8 cellular contexts compared by ENCODE assay signal in genomic region chr9:123544007-123544827, GRCh38.
DNase-seq lines count a peak whose midpoint lies in the region; ATAC-seq, FAIRE-seq and TF ChIP-seq lines count a peak whose summit lies in the region.

No MANE protein-coding gene starts in this region.

- CTCF ChIA-PET in AG04449 (lab: Yijun Ruan, JAX) (interaction anchor here (0.6 to 10.7 kb wide), 14 partner anchors 7 to 776 kb away, joined by 3 to 111 read pairs (median 4); no protein-coding TSS in a partner anchor), GM12878 (lab: Yijun Ruan, JAX) (interaction anchor here (0.6 to 8.8 kb wide), 17 partner anchors 15 to 569 kb away, joined by 3 to 124 read pairs (median 3); no protein-coding TSS in a partner anchor)

- no peak for TF ChIP-seq EP300 in GM12878 (IDR thresholded peaks at IDR 0.05; ENCODE audit: borderline replicate concordance in 1 of 2, control insufficient read depth in 1 of 2, low read depth in 2 of 2, low read length in 2 of 2)

- POLR2A ChIA-PET in AG04449 (lab: Yijun Ruan, JAX), result no interaction called here
- POLR2A ChIA-PET in GM12878 (lab: Charles Lee), result no interaction called here

- no peak overlapping the region for H2AFZ ChIP-seq in GM12878 (ENCODE audit: control insufficient read depth, low read depth, low read length)

- TF ChIP-seq CTCF in AG04449 (IDR thresholded peaks at IDR 0.05; ENCODE audit: insufficient read depth, low read length, missing control alignments), result peak; percentile 71
- peak; percentile 82 for TF ChIP-seq CTCF in GM06990 (IDR thresholded peaks at IDR 0.05; ENCODE audit: insufficient read depth, low read length, poor library complexity, severe bottlenecking)
- TF ChIP-seq CTCF in GM12878 (IDR thresholded peaks at IDR 0.05 in 2 of 3, conservative IDR thresholded peaks at IDR 0.05 in 1 of 3; ENCODE audit: control insufficient read depth in 2 of 3, extremely low read depth in 1 of 3, insufficient read depth in 1 of 3, low read depth in 3 of 3, low read length in 3 of 3), result peak; percentile 68 to 89 (median 81)

- FAIRE-seq in GM12878 (lab: Jason Lieb, UNC) (peak; percentile 97), islet of Langerhans (lab: Jason Lieb, UNC) (peak; percentile 96)

- H3K36me3 ChIP-seq in GM06990 (ENCODE audit: control insufficient read depth, insufficient read depth, low read length) (peaks cover 5% of the 10 kb centered on the region), GM12878 (ENCODE audit: control insufficient read depth in 2 of 2, insufficient read depth in 2 of 2, low read length in 1 of 2) (no peaks in the 10 kb centered on the region; a peak in 1 of 4 replicates)

- SMC1A ChIA-PET in GM12878 (lab: Charles Lee; ENCODE audit: uncharacterized antibody, unreplicated experiment), result interaction anchor here (1.1 to 5.9 kb wide), 6 partner anchors 92 to 496 kb away, joined by 3 to 68 read pairs (median 4); no protein-coding TSS in a partner anchor

- H3K4me1 ChIP-seq in GM12878 (ENCODE audit: control insufficient read depth, insufficient read depth, low read length), result no peaks in the 10 kb centered on the region

- H3K27ac ChIP-seq in GM12878 (ENCODE audit: control insufficient read depth, insufficient read depth), result no peak overlapping the region

- no peaks in the 10 kb centered on the region for H3K79me2 ChIP-seq in GM12878 (ENCODE audit: control insufficient read depth, insufficient read depth, low read length)

- DNase-seq in AG04449 (ENCODE audit: low read depth, low spot score), result no peak
- DNase-seq in GM06990 (ENCODE audit: extremely low read depth, insufficient read length), result no peak
- DNase-seq in NCI-H2171 (lab: John Stamatoyannopoulos, UW), result peak; percentile 19
- no peak for DNase-seq in GM12878 (ENCODE audit: low read depth, low spot score)
- DNase-seq in activated effector memory CD4-positive, alpha-beta T cell treated with anti-CD3 and anti-CD28 coated beads, Interleukin-2, amount 50 U/mL, for 16 hours, result no peak
- DNase-seq in kidney glomerular epithelial cell (lab: John Stamatoyannopoulos, UW), result no peak

- no peak overlapping the region for H3K9ac ChIP-seq in GM12878 (ENCODE audit: control insufficient read depth, insufficient read depth, low read length)

- H3K4me3 ChIP-seq in AG04449 (ENCODE audit: low read depth, low read length), result no peak overlapping the region
- H3K4me3 ChIP-seq in GM06990 (replicated peaks; ENCODE audit: low read depth, low read length), result no peak overlapping the region
- no peak overlapping the region for H3K4me3 ChIP-seq in GM12878

- no peaks in the 10 kb centered on the region for H4K20me1 ChIP-seq in GM12878 (ENCODE audit: control insufficient read depth, insufficient read depth)

- ATAC-seq in GM12878 (peak; percentile 65), GM21737 (IDR thresholded peaks at IDR 0.05; ENCODE audit: unreplicated experiment) (no peak)

- in situ Hi-C loops in GM12878 (cut with MboI), result no loop called here

- no peaks in the 10 kb centered on the region for H3K27me3 ChIP-seq in GM06990 (replicated peaks; ENCODE audit: control insufficient read depth, insufficient read depth, low read length)
- no peaks in the 10 kb centered on the region for H3K27me3 ChIP-seq in GM12878 (replicated peaks in 1 of 2; ENCODE audit: control insufficient read depth in 2 of 2, insufficient read depth in 2 of 2, low read length in 1 of 2)

- peak; percentile 98 for TF ChIP-seq RAD21 in GM12878 (IDR thresholded peaks at IDR 0.05; ENCODE audit: insufficient read depth, low read depth, low read length)

- WGBS in GM12878 (ENCODE audit: insufficient coverage, insufficient replicate concordance, low lambda C conversion rate, missing lambda C conversion rate), result 67% methylated on average over 3 of the region's 3 CpGs

- H3K4me2 ChIP-seq in GM12878 (ENCODE audit: control insufficient read depth, insufficient read depth), result no peak overlapping the region

- no peak for TF ChIP-seq POLR2A in GM12878 (IDR thresholded peaks at IDR 0.05; ENCODE audit: low read depth, low read length)

- no TSS peak for BruUV-seq in GM12878 (replicated peaks; lab: Mats Ljungman, UMichigan)

- H3K9me3 ChIP-seq in GM12878 (replicated peaks; ENCODE audit: control insufficient read depth, insufficient read depth, low read length), result no peaks in the 10 kb centered on the region

- intact Hi-C loops in GM12878 (cut with micrococcal nuclease; ENCODE audit: unreplicated experiment), result loop anchor here (1.0 to 10.0 kb wide), 5 partner anchors 201 to 497 kb away; no protein-coding TSS in a partner anchor

- RAD21 ChIA-PET in GM12878 (lab: Charles Lee; ENCODE audit: unreplicated experiment), result interaction anchor here (0.5 to 4.3 kb wide), 5 partner anchors 397 to 583 kb away, joined by 3 to 39 read pairs (median 9); no protein-coding TSS in a partner anchor

TF ChIP-seq in GM12878, 131 proteins besides CTCF, POLR2A, EP300 and RAD21:
- TF ChIP-seq CHD4 (IDR thresholded peaks at IDR 0.05), result no peak
- no peak for TF ChIP-seq CBX5 (IDR thresholded peaks at IDR 0.05; ENCODE audit: low read depth)
- peak; percentile 88 for TF ChIP-seq SMC3 (IDR thresholded peaks at IDR 0.05; ENCODE audit: borderline replicate concordance, low read length)
- no peak for TF ChIP-seq CHD2 (IDR thresholded peaks at IDR 0.05; ENCODE audit: borderline replicate concordance, low read depth, low read length)
- peak; percentile 47 for TF ChIP-seq SKIL (IDR thresholded peaks at IDR 0.05; ENCODE audit: low read depth, poor library complexity, severe bottlenecking)
